In genomic region chrX:47366051-47366722, GRCh38 we compare ENCODE assay signal across 1 cellular context.
TF ChIP-seq lines count a peak whose summit lies in the region.

No MANE protein-coding gene starts in this region.

TF ChIP-seq in HEK293, 187 proteins besides CTCF, POLR2A, EP300 and RAD21 (continued from another document and continues in another):
- TF ChIP-seq PATZ1 (tag by site-specific recombination; IDR thresholded peaks at IDR 0.05): peak; percentile 54; the same call in 1 of the 2 replicates
- TF ChIP-seq KLF16 (tag by site-specific recombination; IDR thresholded peaks at IDR 0.05): peak; percentile 66; the same call in 1 of the 2 replicates
- no peak for TF ChIP-seq ZNF433 (tag by site-specific recombination; IDR thresholded peaks at IDR 0.05; ENCODE audit: low read depth)
- TF ChIP-seq KLF10 (tag by site-specific recombination; IDR thresholded peaks at IDR 0.05): no peak
- peak; percentile 22; the same call in 1 of the 2 replicates for TF ChIP-seq ZIC2 (tag by site-specific recombination; IDR thresholded peaks at IDR 0.05)
- TF ChIP-seq ZNF76 (tag by site-specific recombination; IDR thresholded peaks at IDR 0.05; ENCODE audit: borderline replicate concordance, low read depth): peak; percentile 79
- TF ChIP-seq ZSCAN18 (tag by site-specific recombination; IDR thresholded peaks at IDR 0.05): no peak
- TF ChIP-seq, protein P1, sequence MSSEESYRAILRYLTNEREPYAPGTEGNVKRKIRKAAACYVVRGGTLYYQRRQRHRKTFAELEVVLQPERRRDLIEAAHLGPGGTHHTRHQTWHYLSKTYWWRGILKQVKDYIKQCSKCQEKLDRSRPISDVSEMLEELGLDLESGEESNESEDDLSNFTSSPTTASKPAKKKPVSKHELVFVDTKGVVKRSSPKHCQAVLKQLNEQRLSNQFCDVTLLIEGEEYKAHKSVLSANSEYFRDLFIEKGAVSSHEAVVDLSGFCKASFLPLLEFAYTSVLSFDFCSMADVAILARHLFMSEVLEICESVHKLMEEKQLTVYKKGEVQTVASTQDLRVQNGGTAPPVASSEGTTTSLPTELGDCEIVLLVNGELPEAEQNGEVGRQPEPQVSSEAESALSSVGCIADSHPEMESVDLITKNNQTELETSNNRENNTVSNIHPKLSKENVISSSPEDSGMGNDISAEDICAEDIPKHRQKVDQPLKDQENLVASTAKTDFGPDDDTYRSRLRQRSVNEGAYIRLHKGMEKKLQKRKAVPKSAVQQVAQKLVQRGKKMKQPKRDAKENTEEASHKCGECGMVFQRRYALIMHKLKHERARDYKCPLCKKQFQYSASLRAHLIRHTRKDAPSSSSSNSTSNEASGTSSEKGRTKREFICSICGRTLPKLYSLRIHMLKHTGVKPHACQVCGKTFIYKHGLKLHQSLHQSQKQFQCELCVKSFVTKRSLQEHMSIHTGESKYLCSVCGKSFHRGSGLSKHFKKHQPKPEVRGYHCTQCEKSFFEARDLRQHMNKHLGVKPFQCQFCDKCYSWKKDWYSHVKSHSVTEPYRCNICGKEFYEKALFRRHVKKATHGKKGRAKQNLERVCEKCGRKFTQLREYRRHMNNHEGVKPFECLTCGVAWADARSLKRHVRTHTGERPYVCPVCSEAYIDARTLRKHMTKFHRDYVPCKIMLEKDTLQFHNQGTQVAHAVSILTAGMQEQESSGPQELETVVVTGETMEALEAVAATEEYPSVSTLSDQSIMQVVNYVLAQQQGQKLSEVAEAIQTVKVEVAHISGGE (tag by site-specific recombination; conservative IDR thresholded peaks at IDR 0.05; ENCODE audit: low read depth): peak; percentile 71
- no peak for TF ChIP-seq ZNF837 (tag by site-specific recombination; IDR thresholded peaks at IDR 0.05)
- peak; percentile 85 for TF ChIP-seq ZBTB8A (tag by site-specific recombination; IDR thresholded peaks at IDR 0.05)
- TF ChIP-seq PRDM10 (tag by site-specific recombination; IDR thresholded peaks at IDR 0.05): peak; percentile 100
- TF ChIP-seq SP3 (tag by site-specific recombination; IDR thresholded peaks at IDR 0.05): peak; percentile 89
- no peak for TF ChIP-seq ZNF214 (tag by site-specific recombination; IDR thresholded peaks at IDR 0.05; ENCODE audit: borderline replicate concordance)
- TF ChIP-seq SETDB1 (IDR thresholded peaks at IDR 0.05; ENCODE audit: insufficient read length, low read length): peak; percentile 76
- TF ChIP-seq GLIS2 (tag by site-specific recombination; IDR thresholded peaks at IDR 0.05): peak; percentile 66
- peak; percentile 98 for TF ChIP-seq YY2 (tag by site-specific recombination; IDR thresholded peaks at IDR 0.05)
- TF ChIP-seq ZNF211 (tag by site-specific recombination; IDR thresholded peaks at IDR 0.05; ENCODE audit: low read depth): no peak
- TF ChIP-seq, protein P2, sequence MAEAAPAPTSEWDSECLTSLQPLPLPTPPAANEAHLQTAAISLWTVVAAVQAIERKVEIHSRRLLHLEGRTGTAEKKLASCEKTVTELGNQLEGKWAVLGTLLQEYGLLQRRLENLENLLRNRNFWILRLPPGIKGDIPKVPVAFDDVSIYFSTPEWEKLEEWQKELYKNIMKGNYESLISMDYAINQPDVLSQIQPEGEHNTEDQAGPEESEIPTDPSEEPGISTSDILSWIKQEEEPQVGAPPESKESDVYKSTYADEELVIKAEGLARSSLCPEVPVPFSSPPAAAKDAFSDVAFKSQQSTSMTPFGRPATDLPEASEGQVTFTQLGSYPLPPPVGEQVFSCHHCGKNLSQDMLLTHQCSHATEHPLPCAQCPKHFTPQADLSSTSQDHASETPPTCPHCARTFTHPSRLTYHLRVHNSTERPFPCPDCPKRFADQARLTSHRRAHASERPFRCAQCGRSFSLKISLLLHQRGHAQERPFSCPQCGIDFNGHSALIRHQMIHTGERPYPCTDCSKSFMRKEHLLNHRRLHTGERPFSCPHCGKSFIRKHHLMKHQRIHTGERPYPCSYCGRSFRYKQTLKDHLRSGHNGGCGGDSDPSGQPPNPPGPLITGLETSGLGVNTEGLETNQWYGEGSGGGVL (tag by site-specific recombination; IDR thresholded peaks at IDR 0.05): peak; percentile 87
- no peak for TF ChIP-seq ZNF629 (tag by site-specific recombination; IDR thresholded peaks at IDR 0.05)
- no peak for TF ChIP-seq ZSCAN23 (tag by site-specific recombination; IDR thresholded peaks at IDR 0.05)
- peak; percentile 81 for TF ChIP-seq ZNF335 (tag by site-specific recombination; conservative IDR thresholded peaks at IDR 0.05)
- TF ChIP-seq, protein P3, sequence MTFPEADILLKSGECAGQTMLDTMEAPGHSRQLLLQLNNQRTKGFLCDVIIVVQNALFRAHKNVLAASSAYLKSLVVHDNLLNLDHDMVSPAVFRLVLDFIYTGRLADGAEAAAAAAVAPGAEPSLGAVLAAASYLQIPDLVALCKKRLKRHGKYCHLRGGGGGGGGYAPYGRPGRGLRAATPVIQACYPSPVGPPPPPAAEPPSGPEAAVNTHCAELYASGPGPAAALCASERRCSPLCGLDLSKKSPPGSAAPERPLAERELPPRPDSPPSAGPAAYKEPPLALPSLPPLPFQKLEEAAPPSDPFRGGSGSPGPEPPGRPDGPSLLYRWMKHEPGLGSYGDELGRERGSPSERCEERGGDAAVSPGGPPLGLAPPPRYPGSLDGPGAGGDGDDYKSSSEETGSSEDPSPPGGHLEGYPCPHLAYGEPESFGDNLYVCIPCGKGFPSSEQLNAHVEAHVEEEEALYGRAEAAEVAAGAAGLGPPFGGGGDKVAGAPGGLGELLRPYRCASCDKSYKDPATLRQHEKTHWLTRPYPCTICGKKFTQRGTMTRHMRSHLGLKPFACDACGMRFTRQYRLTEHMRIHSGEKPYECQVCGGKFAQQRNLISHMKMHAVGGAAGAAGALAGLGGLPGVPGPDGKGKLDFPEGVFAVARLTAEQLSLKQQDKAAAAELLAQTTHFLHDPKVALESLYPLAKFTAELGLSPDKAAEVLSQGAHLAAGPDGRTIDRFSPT (tag by site-specific recombination; IDR thresholded peaks at IDR 0.05): peak; percentile 47; the same call in 1 of the 2 replicates
- TF ChIP-seq ZNF157 (tag by site-specific recombination; IDR thresholded peaks at IDR 0.05): no peak
- peak; percentile 50; the same call in 1 of the 2 replicates for TF ChIP-seq GLIS1 (tag by site-specific recombination; IDR thresholded peaks at IDR 0.05)
- no peak for TF ChIP-seq ZNF248 (tag by site-specific recombination; IDR thresholded peaks at IDR 0.05)
- TF ChIP-seq SP2 (tag by site-specific recombination; IDR thresholded peaks at IDR 0.05): peak; percentile 40
- TF ChIP-seq TCF7L2 (IDR thresholded peaks at IDR 0.05; ENCODE audit: borderline replicate concordance, low read depth, low read length): peak; percentile 81; the same call in 1 of the 2 replicates
- TF ChIP-seq YY1 (tag by site-specific recombination; IDR thresholded peaks at IDR 0.05): peak; percentile 97
- no peak for TF ChIP-seq ZNF114 (tag by site-specific recombination; IDR thresholded peaks at IDR 0.05)
- peak; percentile 81 for TF ChIP-seq KLF9 (tag by site-specific recombination; IDR thresholded peaks at IDR 0.05; ENCODE audit: low read depth)
- peak; percentile 75 for TF ChIP-seq ZBTB20 (tag by site-specific recombination; IDR thresholded peaks at IDR 0.05)
- TF ChIP-seq, protein P4, sequence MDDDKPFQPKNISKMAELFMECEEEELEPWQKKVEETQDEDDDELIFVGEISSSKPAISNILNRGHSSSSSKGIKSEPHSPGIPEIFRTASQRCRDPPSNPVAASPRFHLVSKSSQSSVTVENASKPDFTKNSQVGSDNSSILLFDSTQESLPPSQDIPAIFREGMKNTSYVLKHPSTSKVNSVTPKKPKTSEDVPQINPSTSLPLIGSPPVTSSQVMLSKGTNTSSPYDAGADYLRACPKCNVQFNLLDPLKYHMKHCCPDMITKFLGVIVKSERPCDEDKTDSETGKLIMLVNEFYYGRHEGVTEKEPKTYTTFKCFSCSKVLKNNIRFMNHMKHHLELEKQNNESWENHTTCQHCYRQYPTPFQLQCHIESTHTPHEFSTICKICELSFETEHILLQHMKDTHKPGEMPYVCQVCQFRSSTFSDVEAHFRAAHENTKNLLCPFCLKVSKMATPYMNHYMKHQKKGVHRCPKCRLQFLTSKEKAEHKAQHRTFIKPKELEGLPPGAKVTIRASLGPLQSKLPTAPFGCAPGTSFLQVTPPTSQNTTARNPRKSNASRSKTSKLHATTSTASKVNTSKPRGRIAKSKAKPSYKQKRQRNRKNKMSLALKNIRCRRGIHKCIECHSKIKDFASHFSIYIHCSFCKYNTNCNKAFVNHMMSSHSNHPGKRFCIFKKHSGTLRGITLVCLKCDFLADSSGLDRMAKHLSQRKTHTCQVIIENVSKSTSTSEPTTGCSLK (tag by site-specific recombination; IDR thresholded peaks at IDR 0.05): no peak
- no peak for TF ChIP-seq ZNF514 (tag by site-specific recombination; IDR thresholded peaks at IDR 0.05)
- no peak for TF ChIP-seq ZNF549 (tag by site-specific recombination; IDR thresholded peaks at IDR 0.05)
- TF ChIP-seq ZNF19 (tag by site-specific recombination; IDR thresholded peaks at IDR 0.05; ENCODE audit: low read depth): no peak
- TF ChIP-seq SCRT2 (tag by site-specific recombination; IDR thresholded peaks at IDR 0.05): 0 out of 2 replicates have a peak, but pooled peaks have one; percentile 32
- peak; percentile 83 for TF ChIP-seq ZBTB17 (tag by site-specific recombination; IDR thresholded peaks at IDR 0.05)
- 0 out of 2 replicates have a peak, but pooled peaks have one; percentile 24 for TF ChIP-seq ZNF692 (tag by site-specific recombination; IDR thresholded peaks at IDR 0.05)
- TF ChIP-seq KLF8 (tag by site-specific recombination; IDR thresholded peaks at IDR 0.05): peak; percentile 53; the same call in 1 of the 2 replicates
